ENCODE assay signal across 1 cellular context in the genomic region with DNA sequence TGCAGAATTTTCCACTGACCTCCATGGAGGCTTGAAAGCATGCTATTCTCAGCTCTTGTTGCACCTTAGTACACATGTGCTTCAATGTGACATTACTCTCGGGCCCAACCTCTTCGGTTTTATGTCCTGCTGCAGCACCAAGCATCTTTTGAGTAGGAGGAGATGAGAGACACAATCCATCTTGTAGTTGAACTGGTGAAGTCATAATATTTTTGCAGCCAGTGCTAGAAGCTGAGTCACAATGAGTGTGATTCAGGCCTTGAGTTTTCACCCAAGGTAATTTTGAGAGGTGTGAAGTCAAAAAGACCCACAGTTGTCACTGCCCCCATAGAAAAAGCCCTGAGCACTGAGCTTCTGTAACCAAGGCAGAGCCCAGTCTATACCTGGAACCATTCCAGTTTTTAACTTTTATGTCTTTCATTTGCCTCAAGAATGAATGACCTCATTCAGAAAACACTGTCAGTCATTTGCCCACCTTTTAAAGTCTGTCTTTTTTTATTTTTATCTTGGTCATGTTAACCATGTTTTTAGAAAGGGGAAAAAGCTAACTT.
TF ChIP-seq lines count a peak whose summit lies in the region.

No MANE protein-coding gene starts in this region.

TF ChIP-seq in IMR-90, 13 proteins besides CTCF, POLR2A, EP300 and RAD21:
- no peak for TF ChIP-seq MAZ (IDR thresholded peaks at IDR 0.05; ENCODE audit: borderline replicate concordance, low read depth, low read length)
- no peak for TF ChIP-seq USF2 (IDR thresholded peaks at IDR 0.05; ENCODE audit: low read depth, low read length)
- no peak for TF ChIP-seq CEBPB (IDR thresholded peaks at IDR 0.05; ENCODE audit: low read depth, low read length)
- TF ChIP-seq ELK1 (IDR thresholded peaks at IDR 0.05; ENCODE audit: borderline replicate concordance, low read depth, low read length): no peak
- no peak for TF ChIP-seq NFE2L2 (IDR thresholded peaks at IDR 0.05; ENCODE audit: low read depth, low read length)
- TF ChIP-seq RCOR1 (IDR thresholded peaks at IDR 0.05; ENCODE audit: insufficient replicate concordance, low read length): no peak
- TF ChIP-seq MXI1 (IDR thresholded peaks at IDR 0.05; ENCODE audit: borderline replicate concordance, low read depth, low read length): no peak
- no peak for TF ChIP-seq MAFK (IDR thresholded peaks at IDR 0.05; ENCODE audit: low read depth, low read length)
- TF ChIP-seq SMC3 (IDR thresholded peaks at IDR 0.05; ENCODE audit: low read depth, low read length): no peak
- no peak for TF ChIP-seq RFX5 (IDR thresholded peaks at IDR 0.05; ENCODE audit: low read depth, low read length)
- no peak for TF ChIP-seq BHLHE40 (IDR thresholded peaks at IDR 0.05; ENCODE audit: low read depth, low read length)
- no peak for TF ChIP-seq FOS (IDR thresholded peaks at IDR 0.05; ENCODE audit: low read depth, low read length)
